Comparison of ENCODE assay signal across 8 cellular contexts in the genomic region with DNA sequence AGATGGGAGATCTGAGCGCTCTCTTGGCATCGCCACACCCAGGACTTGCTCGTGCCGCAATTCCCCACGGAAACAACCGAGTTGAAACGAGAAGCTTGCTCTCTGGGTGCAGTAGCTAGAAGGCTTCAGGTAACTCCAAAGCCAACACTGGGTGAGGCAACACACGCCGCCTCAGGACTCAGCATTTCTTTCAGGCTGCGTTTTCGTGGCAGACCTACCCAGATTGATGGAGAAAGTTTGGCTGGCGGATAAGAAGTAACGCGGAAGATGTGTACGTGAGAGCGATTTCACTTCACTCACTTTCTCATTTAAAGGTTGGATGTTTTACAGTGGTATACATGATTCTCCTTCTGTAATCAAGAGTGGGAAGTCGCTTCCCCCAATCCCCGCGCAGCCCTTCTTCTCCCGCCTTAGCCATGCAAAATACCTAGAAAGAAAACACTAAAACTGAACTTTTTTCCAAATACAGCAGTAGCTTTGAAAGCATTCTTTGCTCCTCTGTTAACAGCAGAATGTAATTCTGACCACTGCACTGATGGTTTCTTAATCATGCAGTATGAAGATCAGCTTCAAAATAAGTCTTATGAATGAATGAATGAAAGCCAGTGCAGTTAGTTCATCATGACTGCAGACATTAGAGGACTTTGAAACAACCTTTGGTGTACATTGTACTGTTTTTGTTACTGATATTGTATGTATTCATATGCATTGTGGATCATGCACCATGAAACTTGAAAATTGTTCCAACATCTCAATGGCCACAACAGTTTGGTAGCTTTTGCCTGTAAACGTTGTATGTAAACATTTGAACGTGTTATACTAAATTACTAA. TPM values are rescaled to one million over a fixed set of nuclear protein-coding genes. Genes with fewer than 3 reads are reported as not detected.
DNase-seq lines count a peak whose midpoint lies in the region; ATAC-seq, FAIRE-seq and TF ChIP-seq lines count a peak whose summit lies in the region.

No MANE protein-coding gene starts in this region.

- peak overlapping the region; percentile 96 for H3K4me3 Mint-ChIP-seq in CD8-positive, alpha-beta T cell
- peak overlapping the region; percentile 90 for H3K4me3 Mint-ChIP-seq in MCF 10A (ENCODE audit: unreplicated experiment)

- TF ChIP-seq CTCF in CD8-positive, alpha-beta T cell (IDR thresholded peaks at IDR 0.05), result no peak
- TF ChIP-seq CTCF in Peyer's patch (IDR thresholded peaks at IDR 0.05) (no peak), MCF 10A (IDR thresholded peaks at IDR 0.05; ENCODE audit: unreplicated experiment) (no peak), keratinocyte (optimal IDR thresholded peaks at IDR 0.05 in 1 of 3, IDR thresholded peaks at IDR 0.05 in 1 of 3, conservative IDR thresholded peaks at IDR 0.05 in 1 of 3; ENCODE audit: extremely low read depth in 1 of 3, insufficient read depth in 2 of 3, low read length in 3 of 3) (no peak)

- POLR2A ChIA-PET in CD8-positive, alpha-beta T cell (lab: Charles Lee), result interaction anchor here (0.6 to 1.7 kb wide), 12 partner anchors 10 to 273 kb away, joined by 3 to 9 read pairs (median 4); no protein-coding TSS in a partner anchor
- POLR2A ChIA-PET in MCF 10A (lab: Yijun Ruan, JAX), result interaction anchor here (0.6 to 3.5 kb wide), 27 partner anchors 8 to 412 kb away, joined by 3 to 36 read pairs (median 4); no protein-coding TSS in a partner anchor

- no peaks in the 10 kb centered on the region for H3K9me1 ChIP-seq in keratinocyte (ENCODE audit: control insufficient read depth, extremely low read depth, insufficient read depth, low read length)

- peaks cover 29% of the 10 kb centered on the region for H3K36me3 Mint-ChIP-seq in CD8-positive, alpha-beta T cell
- H3K36me3 Mint-ChIP-seq in MCF 10A (ENCODE audit: insufficient read depth, unreplicated experiment), result no peaks in the 10 kb centered on the region

- H4K20me1 ChIP-seq in keratinocyte (ENCODE audit: control insufficient read depth, extremely low read depth, insufficient read depth, low read length), result no peaks in the 10 kb centered on the region

- H3K4me1 ChIP-seq in CD8-positive, alpha-beta T cell (ENCODE audit: insufficient read depth, low read length), result peaks cover 28% of the 10 kb centered on the region
- H3K4me1 ChIP-seq in Peyer's patch (peaks cover 0 to 16% (median 3%) of the 10 kb centered on the region in 4 donors), keratinocyte (ENCODE audit: control insufficient read depth, extremely low read depth, insufficient read depth, low read length) (peaks cover 14% of the 10 kb centered on the region)

- dilution Hi-C loops in keratinocyte (cut with MboI; ENCODE audit: extremely low pct_ligation_motif_present, low sequenced_read_pairs), result no loop called here

- H2AFZ ChIP-seq in keratinocyte (ENCODE audit: control insufficient read depth, low read length), result peak overlapping the region; percentile 98

- no TSS peak for BruUV-seq in MCF 10A (replicated peaks; lab: Mats Ljungman, UMichigan)

- ATAC-seq in CD8-positive, alpha-beta T cell, result no peak
- ATAC-seq in GM19395 (IDR thresholded peaks at IDR 0.05; ENCODE audit: unreplicated experiment), result peak; percentile 30
- ATAC-seq in HG03432 (IDR thresholded peaks at IDR 0.05; ENCODE audit: unreplicated experiment), result peak; percentile 25

- H3K27me3 Mint-ChIP-seq in CD8-positive, alpha-beta T cell (ENCODE audit: low read depth), result no peaks in the 10 kb centered on the region
- no peaks in the 10 kb centered on the region for H3K27me3 Mint-ChIP-seq in MCF 10A (ENCODE audit: insufficient read depth, unreplicated experiment)

- CTCF ChIA-PET in CD8-positive, alpha-beta T cell (lab: Charles Lee), result interaction anchor here (0.7 to 2.8 kb wide), 15 partner anchors 8 to 437 kb away, joined by 3 to 10 read pairs (median 5); no protein-coding TSS in a partner anchor
- CTCF ChIA-PET in MCF 10A (lab: Yijun Ruan, JAX), result interaction anchor here (0.6 to 1.9 kb wide), 10 partner anchors 10 to 501 kb away, joined by 3 to 7 read pairs (median 4); no protein-coding TSS in a partner anchor

- peak overlapping the region; percentile 94 for H3K4me2 ChIP-seq in keratinocyte (ENCODE audit: control insufficient read depth, extremely low read depth, insufficient read depth, low read depth, low read length)

- peak; percentile 32 for FAIRE-seq in keratinocyte (lab: Jason Lieb, UNC)

- peak overlapping the region; percentile 96 for H3K27ac Mint-ChIP-seq in CD8-positive, alpha-beta T cell
- H3K27ac Mint-ChIP-seq in MCF 10A (ENCODE audit: low read depth, unreplicated experiment), result peak overlapping the region; percentile 86

- intact Hi-C loops in CD8-positive, alpha-beta T cell (cut with DNase I, micrococcal nuclease), result loop anchor here (2.0 to 10.0 kb wide), 6 partner anchors 29 to 1284 kb away; partner anchors contain the start of gene EIF5A2 (in 1 of the 2)
- intact Hi-C loops in MCF 10A (cut with micrococcal nuclease), result loop anchor here (2.0 to 10.0 kb wide), 4 partner anchors 105 to 411 kb away; no protein-coding TSS in a partner anchor

- H3K27me3 ChIP-seq in CD8-positive, alpha-beta T cell (ENCODE audit: insufficient read depth, low read length), result no peaks in the 10 kb centered on the region
- H3K27me3 ChIP-seq in Peyer's patch (no peaks in the 10 kb centered on the region), keratinocyte (ENCODE audit: control insufficient read depth, extremely low read depth, insufficient read depth, low read length) (no peaks in the 10 kb centered on the region)

- H3K4me1 Mint-ChIP-seq in CD8-positive, alpha-beta T cell (ENCODE audit: low read depth), result peaks cover 38% of the 10 kb centered on the region
- H3K4me1 Mint-ChIP-seq in MCF 10A (ENCODE audit: insufficient read depth, unreplicated experiment), result peaks cover 20% of the 10 kb centered on the region

- no peaks in the 10 kb centered on the region for H3K9me3 ChIP-seq in CD8-positive, alpha-beta T cell (ENCODE audit: low read length)
- H3K9me3 ChIP-seq in Peyer's patch (no peaks in the 10 kb centered on the region), keratinocyte (ENCODE audit: control insufficient read depth, low read depth, low read length) (no peaks in the 10 kb centered on the region)

- DNase-seq in CD8-positive, alpha-beta T cell, result peak in 5 of 7 experiments; percentile 17 to 70 (median 40)
- DNase-seq in Peyer's patch (peak in 1 of 3 donors; percentile 67), MCF 10A (ENCODE audit: unreplicated experiment) (peak; percentile 72), keratinocyte (ENCODE audit: low read depth, low spot score) (peak; percentile 13), pons (ENCODE audit: low spot score) (no peak)
- DNase-seq in stimulated activated CD4-positive, alpha-beta T cell treated with anti-CD3 and anti-CD28 coated beads, Interleukin-4, amount 100 ng/mL, for 24 hours, result peak; percentile 42

- peak overlapping the region; percentile 84 for H3K4me3 ChIP-seq in CD8-positive, alpha-beta T cell (ENCODE audit: low read depth, low read length)
- H3K4me3 ChIP-seq in Peyer's patch (peak overlapping the region; percentile 69 to 98 (median 74)), keratinocyte (ENCODE audit: control insufficient read depth in 2 of 3, extremely low read depth in 1 of 3, insufficient read depth in 2 of 3, low read depth in 1 of 3, low read length in 3 of 3) (peak overlapping the region; percentile 63 to 90 (median 74))

- peak overlapping the region; percentile 53 for H3K27ac ChIP-seq in CD8-positive, alpha-beta T cell (ENCODE audit: low read depth, low read length)
- H3K27ac ChIP-seq in Peyer's patch, result peak overlapping the region; percentile 68 to 90 (median 86)
- peak overlapping the region; percentile 31 for H3K27ac ChIP-seq in keratinocyte (ENCODE audit: control insufficient read depth, insufficient read depth, low read length)

- H3K36me3 ChIP-seq in CD8-positive, alpha-beta T cell (ENCODE audit: insufficient read depth, low read length), result no peaks in the 10 kb centered on the region
- H3K36me3 ChIP-seq in Peyer's patch, result no peaks in the 10 kb centered on the region
- H3K36me3 ChIP-seq in keratinocyte (ENCODE audit: control insufficient read depth in 2 of 2, extremely low read depth in 1 of 2, insufficient read depth in 2 of 2, low read length in 2 of 2), result no peaks in the 10 kb centered on the region

- no peaks in the 10 kb centered on the region for H3K9me3 Mint-ChIP-seq in CD8-positive, alpha-beta T cell
- H3K9me3 Mint-ChIP-seq in MCF 10A (ENCODE audit: unreplicated experiment), result no peaks in the 10 kb centered on the region

- H3K9ac ChIP-seq in keratinocyte (ENCODE audit: control insufficient read depth, extremely low read depth, insufficient read depth, low read length), result peak overlapping the region; percentile 70

- no peak for TF ChIP-seq POLR2A in Peyer's patch (IDR thresholded peaks at IDR 0.05)

- peaks cover 3% of the 10 kb centered on the region for H3K79me2 ChIP-seq in keratinocyte (ENCODE audit: control insufficient read depth, insufficient read depth, low read length)

RNA-seq across cellular contexts. Expression of gene TNIK, which starts 1.1 kb away (rescaled TPM):
- total RNA-seq in CD8-positive, alpha-beta T cell, result 10 to 100 TPM; 60.8 to 65.1 TPM
- total RNA-seq in Peyer's patch (10 to 100 TPM; 37.1 to 84.8 (median 74.4) TPM), MCF 10A (2022) (3.4 and 4.3 TPM in 2 replicates)
- polyA plus RNA-seq in keratinocyte, result 2.0 to 4.4 TPM (median 3.6 TPM) in 3 replicates
- polyA plus RNA-seq in keratinocyte (2011; ENCODE audit: low read depth), result 1.0 TPM
- 2.9 TPM in 2 replicates for polyA plus RNA-seq in keratinocyte (2011; cell fraction: cytosol; rRNA removed)
- 7.6 and 7.8 TPM in 2 replicates for polyA plus RNA-seq in keratinocyte (2011; cell fraction: nucleus; rRNA removed)
- polyA plus RNA-seq in keratinocyte (2012; ENCODE audit: low replicate concordance), result 0.63 and 7.1 TPM in 2 replicates
- 3.8 to 12.0 TPM (median 7.2 TPM) in 3 replicates for polyA minus RNA-seq in keratinocyte
- polyA minus RNA-seq in keratinocyte (2011; cell fraction: cytosol; rRNA and poly(A)+ RNA removed), result 2.3 TPM
- 6.2 and 16.0 TPM in 2 replicates for polyA minus RNA-seq in keratinocyte (2011; cell fraction: nucleus; rRNA and poly(A)+ RNA removed)

Comparison
In these comparisons a context has a peak if more than half of its experiments do, and no peak if none do; other contexts are left out.
1. H3K27ac ChIP-seq: peak in every context shown above with its lines; median percentile 86 in Peyer's patch; 53 in CD8-positive, alpha-beta T cell; 31 in keratinocyte.